ENCODE assay signal across 21 cellular contexts in the genomic region with DNA sequence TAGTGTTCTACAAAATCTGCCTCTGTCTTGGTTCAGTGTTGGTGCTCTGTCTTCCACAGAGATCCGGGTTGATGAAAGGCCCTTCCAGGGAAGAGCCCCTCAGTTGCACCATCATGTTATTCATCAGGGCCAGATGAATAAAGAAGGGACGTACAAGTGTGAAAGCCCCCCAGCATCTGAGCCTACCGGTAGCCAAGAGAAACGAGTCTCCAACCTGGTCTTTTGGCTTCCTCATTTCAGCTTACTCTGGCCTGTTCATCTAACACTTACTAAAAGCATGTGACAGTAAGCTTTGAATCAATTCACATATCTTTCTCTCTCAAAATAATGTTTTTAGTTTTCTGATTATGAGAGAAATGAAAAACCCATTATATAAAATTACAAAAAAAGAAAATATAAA. TPM values are rescaled to one million over a fixed set of nuclear protein-coding genes. Genes with fewer than 3 reads are reported as not detected.
"Had no signal": no experiment of that assay in that cellular context is flagged by ENCODE, and none has a peak within 500 bp of the region (broad histone marks: within the 10 kb centered on the region; RNA-seq: fewer than 3 reads in every experiment).

No MANE protein-coding gene starts in this region.

- H3K9me3 ChIP-seq: esophagus muscularis mucosa, gastrocnemius medialis, pancreas, suprapubic skin, thyroid gland had no signal

- H3K27me3 ChIP-seq: esophagus muscularis mucosa, gastrocnemius medialis, neural progenitor cell, pancreas, suprapubic skin, thyroid gland had no signal

- H3K36me3 Mint-ChIP-seq: mesothelial cell of epicardium, natural killer cell, neural progenitor cell, type B pancreatic cell had no signal

- H3K4me3 Mint-ChIP-seq: mesothelial cell of epicardium, natural killer cell, neural progenitor cell, type B pancreatic cell had no signal

- H3K27ac Mint-ChIP-seq: mesothelial cell of epicardium, natural killer cell, neural progenitor cell, progenitor cell of endocrine pancreas, type B pancreatic cell had no signal

- H3K4me2 ChIP-seq: neural progenitor cell had no signal

- H3K4me1 ChIP-seq: neural progenitor cell had no signal

- H3K36me3 ChIP-seq: esophagus muscularis mucosa, gastrocnemius medialis, neural progenitor cell, pancreas, suprapubic skin, thyroid gland had no signal

- H3K4me3 ChIP-seq: esophagus muscularis mucosa, gastrocnemius medialis, neural progenitor cell, pancreas, suprapubic skin, thyroid gland had no signal

- H3K9me3 Mint-ChIP-seq: mesothelial cell of epicardium, natural killer cell, neural progenitor cell had no signal

- H3K9ac ChIP-seq: neural progenitor cell had no signal

- H3K27ac ChIP-seq: epithelial cell of prostate, esophagus muscularis mucosa, gastrocnemius medialis, neural progenitor cell, suprapubic skin, thyroid gland had no signal

- DNase-seq: cortex of kidney; effector memory CD4-positive, alpha-beta T cell; glutamatergic neuron; islet precursor cell; mammary epithelial cell; natural killer cell; occipital lobe; pancreas; small intestine; stimulated activated CD4-positive, alpha-beta T cell treated with anti-CD3 and anti-CD28 coated beads, Interleukin-2, amount 100 ng/mL, for 48 hours; stimulated activated naive CD4-positive, alpha-beta T cell treated with Interleukin-2 at 50 U/mL for 16 hours; thyroid gland had no signal

RNA-seq across cellular contexts. Expression of gene MEPE, which starts 19.2 kb away (rescaled TPM):
- polyA plus RNA-seq: mammary epithelial cell, pancreas, right cardiac atrium, small intestine had no signal

RNA-seq across cellular contexts. Expression of gene IBSP, which starts 52.6 kb away (rescaled TPM):
- polyA plus RNA-seq: mammary epithelial cell, pancreas, small intestine had no signal
